In the genomic region with DNA sequence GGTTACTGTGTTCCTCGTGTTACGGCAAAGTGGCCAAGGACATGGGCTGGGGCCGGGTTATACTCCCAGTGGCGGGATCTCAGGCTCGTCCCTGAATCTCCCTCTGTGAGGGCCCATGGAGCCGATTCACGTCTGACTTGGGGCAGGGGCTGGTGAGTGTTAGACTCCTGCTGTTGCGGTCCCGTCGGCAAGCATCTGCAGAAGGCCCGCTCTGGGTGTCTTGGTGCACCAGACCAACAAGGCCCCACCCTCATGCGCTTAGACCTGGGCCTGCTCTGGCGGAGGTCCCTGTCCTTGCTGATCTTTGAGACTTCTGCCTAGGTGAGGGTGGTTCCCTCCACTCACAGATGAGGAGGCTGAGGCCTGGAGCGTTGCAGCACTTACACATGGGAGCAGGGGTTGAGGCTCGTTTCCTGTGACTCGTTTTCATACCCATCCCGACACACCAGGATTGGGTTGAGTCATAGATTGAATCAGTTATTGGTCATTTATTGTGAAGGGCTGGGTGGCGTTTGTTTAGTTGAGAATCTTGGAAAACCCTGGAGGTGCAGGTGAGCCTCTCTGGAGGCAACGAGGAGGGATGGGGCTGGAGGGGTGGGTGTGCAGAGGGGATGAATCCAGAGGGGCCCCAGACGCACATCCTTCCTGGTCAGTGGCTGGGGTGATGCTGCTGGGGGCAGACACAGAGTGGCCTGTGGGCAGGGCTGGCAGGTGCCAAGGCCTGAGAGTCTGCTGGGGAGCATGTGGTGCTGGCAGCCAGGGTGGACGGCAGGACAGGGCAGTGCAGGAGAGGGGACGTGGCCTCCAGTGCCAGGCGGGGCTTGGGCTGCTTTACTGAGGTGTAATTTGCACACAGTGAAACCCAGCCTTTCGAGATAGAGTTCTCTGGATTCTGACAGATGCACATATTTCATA, we compare ENCODE assay signal across 12 cellular contexts. TPM values are rescaled to one million over a fixed set of nuclear protein-coding genes. Genes with fewer than 3 reads are reported as not detected.
DNase-seq lines count a peak whose midpoint lies in the region; ATAC-seq, FAIRE-seq and TF ChIP-seq lines count a peak whose summit lies in the region.
"Had no signal": no experiment of that assay in that cellular context is flagged by ENCODE, and none has a peak within 500 bp of the region (broad histone marks: within the 10 kb centered on the region; RNA-seq: fewer than 3 reads in every experiment).

No MANE protein-coding gene starts in this region.

- H3K4me1 Mint-ChIP-seq in T-helper 1 cell treated with Interleukin-12 subunit alpha and Interleukin-12 subunit beta and Interleukin-4 antibody, amounts not matched to agents 30 μg/mL and 1 μg/mL, for 36 hours (ENCODE audit: low read depth), result peaks cover 29% of the 10 kb centered on the region

- ATAC-seq in left ventricle myocardium superior, result no peak
- ATAC-seq: gastrocnemius medialis had no signal

- peak; percentile 42 for DNase-seq in stimulated activated CD4-positive, alpha-beta T cell treated with anti-CD3 and anti-CD28 coated beads, Interleukin-1b, Interleukin-23, amount 100 ng/mL, for 48 hours
- DNase-seq in stimulated activated CD4-positive, alpha-beta T cell treated with anti-CD3 and anti-CD28 coated beads, Interleukin-4, amount 100 ng/mL, for 1 hour, result no peak
- DNase-seq in fibroblast of mammary gland (ENCODE audit: low read depth), result peak; percentile 79
- no peak for DNase-seq in frontal cortex (ENCODE audit: low spot score in 2 of 2)
- DNase-seq in left ventricle myocardium superior, result no peak
- no peak for DNase-seq in D341Med (ENCODE audit: low spot score)
- DNase-seq in islet precursor cell, result no peak
- DNase-seq: activated naive CD4-positive, alpha-beta T cell treated with anti-CD3 and anti-CD28 coated beads, Interleukin-2, amount 50 U/mL, for 16 hours; gastrocnemius medialis; NCI-H524 treated with DMSO at 0.1 percent for 48 hours; SJCRH30 had no signal

- H3K27ac Mint-ChIP-seq in T-helper 1 cell treated with Interleukin-12 subunit alpha and Interleukin-12 subunit beta and Interleukin-4 antibody, amounts not matched to agents 30 μg/mL and 1 μg/mL, for 36 hours, result peak overlapping the region; percentile 13

- intact Hi-C loops in left ventricle myocardium superior (cut with micrococcal nuclease), result no loop called here

- no peak overlapping the region for H3K4me3 ChIP-seq in fibroblast of mammary gland (ENCODE audit: control insufficient read depth, low read depth, low read length)
- H3K4me3 ChIP-seq: gastrocnemius medialis, SJCRH30 had no signal

- H3K4me3 Mint-ChIP-seq in T-helper 1 cell treated with Interleukin-12 subunit alpha and Interleukin-12 subunit beta and Interleukin-4 antibody, amounts not matched to agents 30 μg/mL and 1 μg/mL, for 36 hours, result no peak overlapping the region

- H3K27me3 Mint-ChIP-seq in T-helper 1 cell treated with Interleukin-12 subunit alpha and Interleukin-12 subunit beta and Interleukin-4 antibody, amounts not matched to agents 30 μg/mL and 1 μg/mL, for 36 hours (ENCODE audit: low read depth), result no peaks in the 10 kb centered on the region

- no peak for TF ChIP-seq CTCF in fibroblast of mammary gland (conservative IDR thresholded peaks at IDR 0.05; ENCODE audit: control insufficient read depth, insufficient read depth, low read depth, low read length)

- peaks cover 26% of the 10 kb centered on the region for H3K36me3 Mint-ChIP-seq in T-helper 1 cell treated with Interleukin-12 subunit alpha and Interleukin-12 subunit beta and Interleukin-4 antibody, amounts not matched to agents 30 μg/mL and 1 μg/mL, for 36 hours (ENCODE audit: low read depth)

- H3K9me3 Mint-ChIP-seq in T-helper 1 cell treated with Interleukin-12 subunit alpha and Interleukin-12 subunit beta and Interleukin-4 antibody, amounts not matched to agents 30 μg/mL and 1 μg/mL, for 36 hours, result no peaks in the 10 kb centered on the region

- FAIRE-seq in frontal cortex (lab: Jason Lieb, UNC), result no peak

RNA-seq across cellular contexts. Expression of a gene that starts 4.6 kb away (rescaled TPM):
- total RNA-seq in frontal cortex (16.7 TPM), left ventricle myocardium superior (250 TPM)

RNA-seq across cellular contexts. Expression of a gene that starts 24.8 kb away (rescaled TPM):
- total RNA-seq in frontal cortex (70.1 TPM), left ventricle myocardium superior (79.9 TPM)

RNA-seq across cellular contexts. Expression of a gene that starts 31.6 kb away (rescaled TPM):
- total RNA-seq in frontal cortex, result 9.4 TPM
- 16.8 TPM for total RNA-seq in left ventricle myocardium superior

RNA-seq across cellular contexts. Expression of a gene that starts 36.2 kb away (rescaled TPM):
- total RNA-seq in frontal cortex (6.5 TPM), left ventricle myocardium superior (9.4 TPM)

RNA-seq across cellular contexts. Expression of a gene that starts 38.8 kb away (rescaled TPM):
- total RNA-seq in frontal cortex (2.4 TPM), left ventricle myocardium superior (12.3 TPM)

Comparison
In these comparisons a context has a peak if more than half of its experiments do, and no peak if none do; other contexts are left out.
1. DNase-seq: peak in stimulated activated CD4-positive, alpha-beta T cell treated with anti-CD3 and anti-CD28 coated beads, Interleukin-1b, Interleukin-23, amount 100 ng/mL, for 48 hours (single experiment) and fibroblast of mammary gland (single experiment); none in stimulated activated CD4-positive, alpha-beta T cell treated with anti-CD3 and anti-CD28 coated beads, Interleukin-4, amount 100 ng/mL, for 1 hour (single experiment), frontal cortex (0 of 2), left ventricle myocardium superior (single experiment), D341Med (single experiment) and islet precursor cell (single experiment).
2. RNA of a gene that starts 4.6 kb away (total RNA-seq): 250 TPM in left ventricle myocardium superior (single experiment); 16.7 TPM in frontal cortex (single experiment); every median in the first group is over 10 times any median in the second.